Comparison of ENCODE assay signal across 17 cellular contexts in genomic region chr3:59143447-59143846, GRCh38.
DNase-seq lines count a peak whose midpoint lies in the region; ATAC-seq, FAIRE-seq and TF ChIP-seq lines count a peak whose summit lies in the region.
"Had no signal": no experiment of that assay in that cellular context is flagged by ENCODE, and none has a peak within 500 bp of the region (broad histone marks: within the 10 kb centered on the region; RNA-seq: fewer than 3 reads in every experiment).

No MANE protein-coding gene starts in this region.

- peaks cover 19% of the 10 kb centered on the region for H3K27me3 Mint-ChIP-seq in T-helper 2 cell treated with Interferon-gamma antibody and Interleukin-4, amounts not matched to agents 5 μg/mL and 100 μg/mL, for 36 hours (ENCODE audit: low read depth)

- ATAC-seq in SK-N-SH treated with all-trans-retinoic acid at 6 μM for 48 hours: peak; percentile 71
- ATAC-seq in left lobe of liver: no peak
- ATAC-seq in HG02885 (IDR thresholded peaks at IDR 0.05; ENCODE audit: poor library complexity, unreplicated experiment): no peak
- ATAC-seq: activated CD4-positive, alpha-beta T cell treated with anti-CD3 and anti-CD28 coated beads for 36 hours; K562; Panc1; stimulated activated effector memory CD8-positive, alpha-beta T cell treated with anti-CD3 and anti-CD28 coated beads, Interleukin-12 subunit alpha, Interleukin-12 subunit beta, amount 100 ng/mL, for 72 hours had no signal

- peak; percentile 13 for TF ChIP-seq CTCF in AG04449 (IDR thresholded peaks at IDR 0.05; ENCODE audit: insufficient read depth, low read length, missing control alignments)

- H3K4me3 Mint-ChIP-seq in T-helper 2 cell treated with Interferon-gamma antibody and Interleukin-4, amounts not matched to agents 5 μg/mL and 100 μg/mL, for 36 hours: no peak overlapping the region
- H3K4me3 Mint-ChIP-seq: activated CD4-positive, alpha-beta T cell treated with anti-CD3 and anti-CD28 coated beads for 36 hours; activated naive CD4-positive, alpha-beta T cell treated with anti-CD3 and anti-CD28 coated beads for 36 hours; stimulated activated effector memory CD8-positive, alpha-beta T cell treated with anti-CD3 and anti-CD28 coated beads, Interleukin-12 subunit alpha, Interleukin-12 subunit beta, amount 100 ng/mL, for 72 hours; T-helper 1 cell treated with Interleukin-12 subunit alpha and Interleukin-12 subunit beta and Interleukin-4 antibody, amounts not matched to agents 30 μg/mL and 1 μg/mL, for 36 hours had no signal

- no peaks in the 10 kb centered on the region for H3K9me3 Mint-ChIP-seq in T-helper 2 cell treated with Interferon-gamma antibody and Interleukin-4, amounts not matched to agents 5 μg/mL and 100 μg/mL, for 36 hours
- H3K9me3 Mint-ChIP-seq: T-helper 1 cell treated with Interleukin-12 subunit alpha and Interleukin-12 subunit beta and Interleukin-4 antibody, amounts not matched to agents 30 μg/mL and 1 μg/mL, for 36 hours had no signal

- no peaks in the 10 kb centered on the region for H3K4me1 Mint-ChIP-seq in T-helper 2 cell treated with Interferon-gamma antibody and Interleukin-4, amounts not matched to agents 5 μg/mL and 100 μg/mL, for 36 hours (ENCODE audit: low read depth)
- H3K4me1 Mint-ChIP-seq: activated CD4-positive, alpha-beta T cell treated with anti-CD3 and anti-CD28 coated beads for 36 hours; stimulated activated effector memory CD8-positive, alpha-beta T cell treated with anti-CD3 and anti-CD28 coated beads, Interleukin-12 subunit alpha, Interleukin-12 subunit beta, amount 100 ng/mL, for 72 hours had no signal

- CTCF ChIA-PET in AG04449 (lab: Yijun Ruan, JAX) (no interaction called here), HEK293T (lab: Yijun Ruan, JAX) (no interaction called here)

- H3K27ac Mint-ChIP-seq in T-helper 2 cell treated with Interferon-gamma antibody and Interleukin-4, amounts not matched to agents 5 μg/mL and 100 μg/mL, for 36 hours: no peak overlapping the region
- H3K27ac Mint-ChIP-seq: activated CD4-positive, alpha-beta T cell treated with anti-CD3 and anti-CD28 coated beads for 36 hours; activated naive CD4-positive, alpha-beta T cell treated with anti-CD3 and anti-CD28 coated beads for 36 hours; stimulated activated effector memory CD8-positive, alpha-beta T cell treated with anti-CD3 and anti-CD28 coated beads, Interleukin-12 subunit alpha, Interleukin-12 subunit beta, amount 100 ng/mL, for 72 hours; T-helper 1 cell treated with Interleukin-12 subunit alpha and Interleukin-12 subunit beta and Interleukin-4 antibody, amounts not matched to agents 30 μg/mL and 1 μg/mL, for 36 hours had no signal

- H3K36me3 Mint-ChIP-seq in T-helper 2 cell treated with Interferon-gamma antibody and Interleukin-4, amounts not matched to agents 5 μg/mL and 100 μg/mL, for 36 hours (ENCODE audit: low read depth): no peaks in the 10 kb centered on the region
- H3K36me3 Mint-ChIP-seq: stimulated activated effector memory CD8-positive, alpha-beta T cell treated with anti-CD3 and anti-CD28 coated beads, Interleukin-12 subunit alpha, Interleukin-12 subunit beta, amount 100 ng/mL, for 72 hours had no signal

- TF ChIP-seq POLR2A in H54 (IDR thresholded peaks at IDR 0.05; ENCODE audit: low read depth, low read length): no peak

- peak; percentile 23 for FAIRE-seq in H54 (lab: Jason Lieb, UNC)
- FAIRE-seq: K562 had no signal

- DNase-seq in AG04449 (ENCODE audit: low read depth, low spot score) (no peak), H54 (ENCODE audit: insufficient read length, low spot score) (no peak), fibroblast of peridontal ligament (ENCODE audit: extremely low read depth) (peak; percentile 21), left lobe of liver (ENCODE audit: low spot score) (no peak), HEK293T (ENCODE audit: extremely low spot score) (no peak)
- no peak for DNase-seq in T-helper 2 cell treated with Interferon-gamma antibody and Interleukin-4, amounts not matched to agents 5 μg/mL and 100 μg/mL, for 36 hours (ENCODE audit: low spot score)
- DNase-seq: activated CD4-positive, alpha-beta T cell treated with anti-CD3 and anti-CD28 coated beads for 36 hours; activated naive CD4-positive, alpha-beta T cell treated with anti-CD3 and anti-CD28 coated beads for 36 hours; NCI-H146 had no signal

- no peak overlapping the region for H3K4me3 ChIP-seq in AG04449 (ENCODE audit: low read depth, low read length)
- H3K4me3 ChIP-seq: HAP-1, K562, tibial nerve had no signal

- POLR2A ChIA-PET in AG04449 (lab: Yijun Ruan, JAX): no interaction called here
- POLR2A ChIA-PET in HEK293T (lab: Yijun Ruan, JAX): no interaction called here

TF ChIP-seq in SK-N-SH treated with all-trans-retinoic acid at 6 μM for 48 hours, 23 proteins besides CTCF, POLR2A, EP300 and RAD21 (continues in another document):
- TF ChIP-seq OSR1 (CRISPR knock-in tag; IDR thresholded peaks at IDR 0.05): no peak
- no peak for TF ChIP-seq TOX (CRISPR knock-in tag; IDR thresholded peaks at IDR 0.05; ENCODE audit: borderline replicate concordance)
- TF ChIP-seq PPARA (CRISPR knock-in tag; IDR thresholded peaks at IDR 0.05; ENCODE audit: borderline replicate concordance): no peak
- TF ChIP-seq BACH2 (CRISPR knock-in tag; IDR thresholded peaks at IDR 0.05; ENCODE audit: borderline replicate concordance): no peak
- no peak for TF ChIP-seq POU6F1 (CRISPR knock-in tag; IDR thresholded peaks at IDR 0.05; ENCODE audit: borderline replicate concordance, low read depth)
- no peak for TF ChIP-seq ZC3H10 (CRISPR knock-in tag; IDR thresholded peaks at IDR 0.05)
- no peak for TF ChIP-seq RARB (CRISPR knock-in tag; IDR thresholded peaks at IDR 0.05)
- TF ChIP-seq CSDC2 (CRISPR knock-in tag; IDR thresholded peaks at IDR 0.05): no peak

TF ChIP-seq in HEK293T, 16 proteins besides CTCF, POLR2A, EP300 and RAD21:
- TF ChIP-seq FOXK2 (IDR thresholded peaks at IDR 0.05): no peak
- TF ChIP-seq FOXA1 (IDR thresholded peaks at IDR 0.05): no peak
- no peak for TF ChIP-seq ZNF384 (IDR thresholded peaks at IDR 0.05)
- TF ChIP-seq ELF4 (IDR thresholded peaks at IDR 0.05): no peak
- TF ChIP-seq FOXM1 (IDR thresholded peaks at IDR 0.05; ENCODE audit: borderline replicate concordance): no peak
- no peak for TF ChIP-seq SUZ12 (IDR thresholded peaks at IDR 0.05)
- TF ChIP-seq TARDBP (IDR thresholded peaks at IDR 0.05): no peak
- no peak for TF ChIP-seq LEF1 (IDR thresholded peaks at IDR 0.05; ENCODE audit: borderline replicate concordance)
